In genomic region chr3:74646094-74646493, GRCh38 we compare ENCODE assay signal across 11 cellular contexts. TPM values are rescaled to one million over a fixed set of nuclear protein-coding genes. Genes with fewer than 3 reads are reported as not detected.
"Had no signal": no experiment of that assay in that cellular context is flagged by ENCODE, and none has a peak within 500 bp of the region (broad histone marks: within the 10 kb centered on the region; RNA-seq: fewer than 3 reads in every experiment).

No MANE protein-coding gene starts in this region.

- H3K4me3 Mint-ChIP-seq: HFFc6 had no signal

- H3K4me3 ChIP-seq: GM23248, HAP-1, K562 had no signal

- H3K27ac ChIP-seq: GM23248 had no signal

- H3K36me3 ChIP-seq: HAP-1 had no signal

- H3K4me1 ChIP-seq: HAP-1 had no signal

- FAIRE-seq: HTR-8/SVneo, K562 had no signal

- ATAC-seq: HCT116, K562 had no signal

- H3K9me3 ChIP-seq: HAP-1 had no signal

- H3K9me3 Mint-ChIP-seq: HFFc6 had no signal

- H3K27ac Mint-ChIP-seq: HFFc6 had no signal

- DNase-seq: GM23248, GOT3, H7, HFFc6, IMR-90 had no signal

RNA-seq across cellular contexts. Expression of gene CNTN3, which starts 31.6 kb away (rescaled TPM):
- total RNA-seq: H4, HT-29 had no signal
